ENCODE assay signal across 8 cellular contexts in genomic region chr7:7640221-7641128, GRCh38.
DNase-seq lines count a peak whose midpoint lies in the region; ATAC-seq and FAIRE-seq lines count a peak whose summit lies in the region.

TSS of gene UMAD1 (plus strand) at chr7:7640752. CDS start at chr7:7673372, 32,620 bp downstream.

- DNase-seq in COLO829 (ENCODE audit: low spot score), result peak; percentile 98
- peak; percentile 99 for DNase-seq in HTR-8/SVneo (ENCODE audit: insufficient read length, low spot score)
- peak; percentile 98 for DNase-seq in NOMO-1 treated with dmso at 0.1 percent for 144 hours (lab: John Stamatoyannopoulos, UW; ENCODE audit: unreplicated experiment)
- peak; percentile 68 to 91 (median 89) for DNase-seq in activated CD8-positive, alpha-beta memory T cell treated with anti-CD3 and anti-CD28 coated beads for 48 hours (ENCODE audit: low read depth in 2 of 3, low spot score in 2 of 3)
- DNase-seq in effector memory CD8-positive, alpha-beta T cell, result peak; percentile 96 to 98 (median 97)
- peak; percentile 89 to 97 for DNase-seq in memory B cell (ENCODE audit: low spot score in 2 of 2)
- DNase-seq in stimulated activated CD8-positive, alpha-beta memory T cell treated with anti-CD3 and anti-CD28 coated beads, Interleukin-12 subunit alpha, Interleukin-12 subunit beta, amount 100 ng/mL, for 24 hours (ENCODE audit: extremely low read depth), result peak; percentile 96

- H3K4me1 Mint-ChIP-seq in effector memory CD8-positive, alpha-beta T cell (ENCODE audit: low read depth in 2 of 2), result peaks cover 26 to 42% of the 10 kb centered on the region in 2 donors
- peaks cover 21% of the 10 kb centered on the region for H3K4me1 Mint-ChIP-seq in memory B cell

- H3K27ac Mint-ChIP-seq in effector memory CD8-positive, alpha-beta T cell, result peak within 1 kb of the TSS; percentile 97 to 99
- H3K27ac Mint-ChIP-seq in memory B cell, result peak within 1 kb of the TSS; percentile 98

- no peaks in the 10 kb centered on the region for H3K27me3 Mint-ChIP-seq in effector memory CD8-positive, alpha-beta T cell
- H3K27me3 Mint-ChIP-seq in memory B cell, result no peaks in the 10 kb centered on the region

- peak; percentile 99 for FAIRE-seq in HTR-8/SVneo (lab: Jason Lieb, UNC)

- H3K36me3 Mint-ChIP-seq in effector memory CD8-positive, alpha-beta T cell (ENCODE audit: insufficient read depth), result peaks cover 39% of the 10 kb centered on the region
- H3K36me3 Mint-ChIP-seq in memory B cell, result peaks cover 20% of the 10 kb centered on the region

- peak within 1 kb of the TSS; percentile 89 to 98 for H3K4me3 Mint-ChIP-seq in effector memory CD8-positive, alpha-beta T cell
- peak within 1 kb of the TSS; percentile 84 for H3K4me3 Mint-ChIP-seq in memory B cell

- no peaks in the 10 kb centered on the region for H3K9me3 Mint-ChIP-seq in effector memory CD8-positive, alpha-beta T cell
- no peaks in the 10 kb centered on the region for H3K9me3 Mint-ChIP-seq in memory B cell

- ATAC-seq in GM21367 (IDR thresholded peaks at IDR 0.05; ENCODE audit: unreplicated experiment) (peak; percentile 96), memory B cell (ENCODE audit: low read depth) (peak; percentile 89)
- peak; percentile 90 for ATAC-seq in effector memory CD8-positive, alpha-beta T cell (replicated peaks)

Comparison
In these comparisons a context has a peak if more than half of its experiments do, and no peak if none do; other contexts are left out.
1. Peak in every context shown above with its lines: DNase-seq and ATAC-seq.